Comparison of ENCODE assay signal across 8 cellular contexts in genomic region chr1:151282883-151283725, GRCh38. TPM values are rescaled to one million over a fixed set of nuclear protein-coding genes. Genes with fewer than 3 reads are reported as not detected.
DNase-seq lines count a peak whose midpoint lies in the region; ATAC-seq and TF ChIP-seq lines count a peak whose summit lies in the region.

No MANE protein-coding gene starts in this region.

- H3K4me3 Mint-ChIP-seq in T-helper 1 cell treated with Interleukin-12 subunit alpha and Interleukin-12 subunit beta and Interleukin-4 antibody, amounts not matched to agents 30 μg/mL and 1 μg/mL, for 36 hours: peak overlapping the region; percentile 93

- H3K4me1 ChIP-seq in lower lobe of right lung (peaks cover 19% of the 10 kb centered on the region), thyroid gland (peaks cover 3 to 17% of the 10 kb centered on the region in 2 donors)

- no peak for TF ChIP-seq POLR2A in thyroid gland (IDR thresholded peaks at IDR 0.05)

- H3K4me3 ChIP-seq in coronary artery (peak overlapping the region; percentile 91), lower lobe of right lung (peak overlapping the region; percentile 89), thyroid gland (replicated peaks in 1 of 3) (peak overlapping the region; percentile 36 to 70 (median 68))

- TF ChIP-seq CTCF in coronary artery (IDR thresholded peaks at IDR 0.05): no peak
- TF ChIP-seq CTCF in lower lobe of right lung (IDR thresholded peaks at IDR 0.05): no peak
- TF ChIP-seq CTCF in thyroid gland (IDR thresholded peaks at IDR 0.05): no peak

- H3K27ac ChIP-seq in coronary artery (peak overlapping the region; percentile 77 to 90), lower lobe of right lung (peak overlapping the region; percentile 97), thyroid gland (peak overlapping the region; percentile 59 to 99 (median 92))

- H3K27me3 ChIP-seq in lower lobe of right lung (ENCODE audit: low read depth) (no peaks in the 10 kb centered on the region), thyroid gland (no peaks in the 10 kb centered on the region)

- H3K9me3 Mint-ChIP-seq in T-helper 1 cell treated with Interleukin-12 subunit alpha and Interleukin-12 subunit beta and Interleukin-4 antibody, amounts not matched to agents 30 μg/mL and 1 μg/mL, for 36 hours: no peaks in the 10 kb centered on the region

- H3K4me1 Mint-ChIP-seq in T-helper 1 cell treated with Interleukin-12 subunit alpha and Interleukin-12 subunit beta and Interleukin-4 antibody, amounts not matched to agents 30 μg/mL and 1 μg/mL, for 36 hours (ENCODE audit: low read depth): peaks cover 19% of the 10 kb centered on the region

- intact Hi-C loops in lower lobe of right lung (cut with DNase I) (no loop called here), thyroid gland (cut with DNase I) (no loop called here)

- no peaks in the 10 kb centered on the region for H3K27me3 Mint-ChIP-seq in T-helper 1 cell treated with Interleukin-12 subunit alpha and Interleukin-12 subunit beta and Interleukin-4 antibody, amounts not matched to agents 30 μg/mL and 1 μg/mL, for 36 hours (ENCODE audit: low read depth)

- peak overlapping the region; percentile 90 for H3K27ac Mint-ChIP-seq in T-helper 1 cell treated with Interleukin-12 subunit alpha and Interleukin-12 subunit beta and Interleukin-4 antibody, amounts not matched to agents 30 μg/mL and 1 μg/mL, for 36 hours

- ATAC-seq in HG03135 (IDR thresholded peaks at IDR 0.05; ENCODE audit: unreplicated experiment): peak; percentile 3
- peak; percentile 0 to 1 for ATAC-seq in lower lobe of right lung
- ATAC-seq in HG03025 (IDR thresholded peaks at IDR 0.05; ENCODE audit: low FRiP score, unreplicated experiment): no peak
- ATAC-seq in HG03097 (IDR thresholded peaks at IDR 0.05; ENCODE audit: low FRiP score, unreplicated experiment): no peak

- H3K9me3 ChIP-seq in lower lobe of right lung: no peaks in the 10 kb centered on the region
- no peaks in the 10 kb centered on the region for H3K9me3 ChIP-seq in thyroid gland

- peaks cover 14% of the 10 kb centered on the region for H3K36me3 Mint-ChIP-seq in T-helper 1 cell treated with Interleukin-12 subunit alpha and Interleukin-12 subunit beta and Interleukin-4 antibody, amounts not matched to agents 30 μg/mL and 1 μg/mL, for 36 hours (ENCODE audit: low read depth)

- DNase-seq in D341Med (ENCODE audit: low spot score) (peak; percentile 79), coronary artery (ENCODE audit: low spot score) (no peak), lower lobe of right lung (peak; percentile 70), thyroid gland (peak; percentile 52 to 57)

- whole genome bisulfite sequencing in thyroid gland, 2 donors: 8 to 10% methylated on average over 20 to 32 of the region's 44 CpGs

- peaks cover 31% of the 10 kb centered on the region for H3K36me3 ChIP-seq in lower lobe of right lung
- peaks cover 19 to 22% of the 10 kb centered on the region in 2 donors for H3K36me3 ChIP-seq in thyroid gland

RNA-seq across cellular contexts. Expression of gene ZNF687, which starts 1.0 kb away (rescaled TPM):
- total RNA-seq in lower lobe of right lung: 23.7 TPM
- 10 to 100 TPM; 24.2 to 38.0 (median 33.7) TPM for total RNA-seq in thyroid gland

RNA-seq across cellular contexts. Expression of gene PSMD4, which starts 28.6 kb away (rescaled TPM):
- 106 TPM for total RNA-seq in lower lobe of right lung
- total RNA-seq in thyroid gland: 100 to 1,000 TPM in 2 of 4 donors, 10 to 100 TPM in 2; 77.1 to 110 (median 96.5) TPM

RNA-seq across cellular contexts. Expression of gene PI4KB, which starts 44.1 kb away (rescaled TPM):
- total RNA-seq in lower lobe of right lung (66.0 TPM), thyroid gland (100 to 1,000 TPM in 3 of 4 donors, 10 to 100 TPM in 1; 93.1 to 110 (median 107) TPM)

Comparison
In these comparisons a context has a peak if more than half of its experiments do, and no peak if none do; other contexts are left out.
1. ATAC-seq: peak in HG03135 (single experiment) and lower lobe of right lung (2 of 2); none in HG03025 (single experiment) and HG03097 (single experiment).
2. Peak in every context shown above with its lines, with median percentiles within 50 percentile points of each other: H3K27ac ChIP-seq and H3K4me3 ChIP-seq.